8 cellular contexts compared by ENCODE assay signal in the genomic region with DNA sequence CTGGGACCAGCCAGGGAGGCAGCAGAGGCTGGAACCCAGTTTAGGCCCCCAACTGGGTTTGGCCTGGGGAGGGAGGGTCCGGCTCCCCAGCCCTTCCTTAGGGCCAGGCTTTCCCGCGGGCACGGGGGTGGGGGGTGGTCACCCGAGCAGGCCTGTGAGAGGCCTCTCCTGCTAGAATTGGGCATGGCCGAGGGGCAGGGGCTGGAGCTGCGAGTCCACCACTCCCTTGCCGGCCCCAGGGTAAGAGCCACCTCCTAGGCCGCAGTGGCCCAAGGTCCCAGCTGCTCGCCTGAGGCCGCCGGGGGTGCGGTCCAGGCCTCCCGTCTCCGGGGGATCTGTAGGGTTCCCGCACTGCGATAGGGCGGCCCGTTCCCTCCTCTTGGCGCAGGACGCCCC. TPM values are rescaled to one million over a fixed set of nuclear protein-coding genes. Genes with fewer than 3 reads are reported as not detected.
A peak's percentile ranks its signal among the peaks of the same experiment; 100 is the strongest.
DNase-seq lines count a peak whose midpoint lies in the region; ATAC-seq, FAIRE-seq and TF ChIP-seq lines count a peak whose summit lies in the region.

No MANE protein-coding gene starts in this region.

- FAIRE-seq in pancreas (lab: Jason Lieb, UNC): no peak

- CTCF ChIA-PET in Calu3 (lab: Charles Lee): interaction anchor here (0.5 to 1.4 kb wide), 8 partner anchors 101 to 347 kb away, joined by 3 to 11 read pairs (median 4); a partner anchor contains a TSS

- BruUV-seq in Calu3 (replicated peaks; lab: Mats Ljungman, UMichigan): no TSS peak

- H3K27ac Mint-ChIP-seq in Calu3 (ENCODE audit: unreplicated experiment): no peak overlapping the region

- peaks cover 37% of the 10 kb centered on the region for H3K36me3 Mint-ChIP-seq in Calu3 (ENCODE audit: insufficient read depth, unreplicated experiment)

- no peak for TF ChIP-seq CTCF in Calu3 (IDR thresholded peaks at IDR 0.05; ENCODE audit: unreplicated experiment)
- TF ChIP-seq CTCF in OCI-LY1 (IDR thresholded peaks at IDR 0.05; ENCODE audit: low read length): no peak
- no peak for TF ChIP-seq CTCF in pancreas (IDR thresholded peaks at IDR 0.05)

- 4 to 10% methylated on average over 12 to 21 of the region's 21 CpGs for WGBS in pancreas, 2 donors

- intact Hi-C loops in Calu3 (cut with micrococcal nuclease; ENCODE audit: unreplicated experiment): loop anchor here (10.0 kb wide), 1 partner anchor 170 kb away; no protein-coding TSS in a partner anchor
- intact Hi-C loops in pancreas (cut with DNase I): loop anchor here in 1 of 3 donors (10.0 kb wide), 1 partner anchor 170 kb away; no protein-coding TSS in a partner anchor
- intact Hi-C loops in posterior vena cava (cut with DNase I): loop anchor here (10.0 kb wide), 1 partner anchor 170 kb away; no protein-coding TSS in a partner anchor

- H3K4me3 ChIP-seq in OCI-LY1 (ENCODE audit: low read depth, low read length, poor library complexity, severe bottlenecking): peak overlapping the region; percentile 12
- peak overlapping the region; percentile 61 for H3K4me3 ChIP-seq in effector memory CD4-positive, alpha-beta T cell (ENCODE audit: insufficient read depth, low read depth, low read length, poor library complexity, severe bottlenecking)
- peak overlapping the region in 3 of 4 donors; percentile 23 to 54 (median 48) for H3K4me3 ChIP-seq in pancreas

- no peaks in the 10 kb centered on the region for H3K9me3 ChIP-seq in OCI-LY1 (ENCODE audit: low read length)
- no peaks in the 10 kb centered on the region for H3K9me3 ChIP-seq in effector memory CD4-positive, alpha-beta T cell (ENCODE audit: control insufficient read depth, low read length)
- H3K9me3 ChIP-seq in pancreas: no peaks in the 10 kb centered on the region

- peak overlapping the region; percentile 23; the same call in 1 of the 2 replicates for H3K9ac ChIP-seq in OCI-LY1 (ENCODE audit: low read length)

- no peaks in the 10 kb centered on the region for H3K9me3 Mint-ChIP-seq in Calu3 (ENCODE audit: low read depth, unreplicated experiment)

- peak overlapping the region; percentile 54 for H3K4me3 Mint-ChIP-seq in Calu3 (ENCODE audit: low read depth, unreplicated experiment)

- H3K27me3 ChIP-seq in OCI-LY1 (ENCODE audit: insufficient read depth, low read length): peaks cover 7% of the 10 kb centered on the region
- no peaks in the 10 kb centered on the region for H3K27me3 ChIP-seq in effector memory CD4-positive, alpha-beta T cell (replicated peaks; ENCODE audit: control insufficient read depth, insufficient read depth, low read length, poor library complexity, severe bottlenecking)
- no peaks in the 10 kb centered on the region for H3K27me3 ChIP-seq in pancreas

- H3K79me2 ChIP-seq in OCI-LY1 (ENCODE audit: insufficient read depth, low read length): no peaks in the 10 kb centered on the region

- no peak overlapping the region for H3K27ac ChIP-seq in OCI-LY1 (ENCODE audit: low read depth, low read length, poor library complexity, severe bottlenecking)
- H3K27ac ChIP-seq in effector memory CD4-positive, alpha-beta T cell (ENCODE audit: insufficient read depth, low read length, poor library complexity, severe bottlenecking): no peak overlapping the region
- peak overlapping the region in 2 of 4 donors; percentile 35 to 41 for H3K27ac ChIP-seq in pancreas

- H3K27me3 Mint-ChIP-seq in Calu3 (ENCODE audit: unreplicated experiment): no peaks in the 10 kb centered on the region

- H3K36me3 ChIP-seq in OCI-LY1 (ENCODE audit: insufficient read depth, low read length) (no peaks in the 10 kb centered on the region), pancreas (no peaks in the 10 kb centered on the region)
- H3K36me3 ChIP-seq in effector memory CD4-positive, alpha-beta T cell (ENCODE audit: control insufficient read depth, insufficient read depth, low read length): no peaks in the 10 kb centered on the region

- DNase-seq in Calu3 (no peak), pancreas (peak in 2 of 6 donors; percentile 63 to 81), GM03348 (ENCODE audit: low spot score) (no peak), NCI-H2196 (lab: John Stamatoyannopoulos, UW; ENCODE audit: unreplicated experiment) (no peak), SHP77 treated with DMSO at 0.1 percent for 48 hours (lab: John Stamatoyannopoulos, UW) (no peak), posterior vena cava (ENCODE audit: low spot score) (no peak)
- DNase-seq in effector memory CD4-positive, alpha-beta T cell: no peak

- no peaks in the 10 kb centered on the region for H3F3A ChIP-seq in OCI-LY1 (ENCODE audit: insufficient read depth, low read length)

- H3K9me2 ChIP-seq in OCI-LY1 (ENCODE audit: low read depth, low read length): no peaks in the 10 kb centered on the region

- H4K20me1 ChIP-seq in OCI-LY1 (ENCODE audit: insufficient read depth, low read length): no peaks in the 10 kb centered on the region

- H3K4me2 ChIP-seq in OCI-LY1 (ENCODE audit: low read length): peak overlapping the region; percentile 47

- peak; percentile 17 to 33 (median 21) for ATAC-seq in pancreas

- H3K4me1 Mint-ChIP-seq in Calu3 (ENCODE audit: low read depth, unreplicated experiment): no peaks in the 10 kb centered on the region

- peaks cover 16% of the 10 kb centered on the region for H3K4me1 ChIP-seq in OCI-LY1 (ENCODE audit: insufficient read depth, low read length, severe bottlenecking)
- H3K4me1 ChIP-seq in effector memory CD4-positive, alpha-beta T cell (ENCODE audit: control insufficient read depth, insufficient read depth, low read length, poor library complexity, severe bottlenecking): peaks cover 16% of the 10 kb centered on the region
- peaks cover 0 to 8% (median 7%) of the 10 kb centered on the region in 3 donors for H3K4me1 ChIP-seq in pancreas

- no peak overlapping the region for H2AFZ ChIP-seq in OCI-LY1 (ENCODE audit: low read length)

RNA-seq across cellular contexts. Expression of a gene that starts 6.1 kb away (rescaled TPM):
- total RNA-seq in Calu3 (2022) (7.2 and 7.8 TPM in 2 replicates), pancreas (1 to 10 TPM; 2.7 to 6.9 (median 5.6) TPM), posterior vena cava (under 1 TPM; 0.43 to 0.56 TPM)
- polyA plus RNA-seq in pancreas: 10 to 100 TPM; 10.4 to 24.2 TPM

RNA-seq across cellular contexts. Expression of a gene that starts 6.3 kb away (rescaled TPM):
- total RNA-seq in Calu3 (2022) (93.3 and 100 TPM in 2 replicates), pancreas (10 to 100 TPM; 17.6 to 35.7 (median 27.9) TPM), posterior vena cava (1 to 10 TPM; 2.1 to 2.6 TPM)
- 100 to 1,000 TPM; 171 to 253 TPM for polyA plus RNA-seq in pancreas

RNA-seq across cellular contexts. Expression of a gene that starts 17.1 kb away (rescaled TPM):
- 2.2 and 2.6 TPM in 2 replicates for total RNA-seq in Calu3 (2022)
- 1 to 10 TPM in 5 of 6 donors, under 1 TPM in 1; 0.98 to 2.0 (median 1.6) TPM for total RNA-seq in pancreas
- polyA plus RNA-seq in pancreas: 1 to 10 TPM; 5.4 to 7.3 TPM
- total RNA-seq in posterior vena cava: under 1 TPM; 0.43 to 0.56 TPM

RNA-seq across cellular contexts. Expression of a gene that starts 19.1 kb away (rescaled TPM):
- total RNA-seq in Calu3 (2022) (42.1 and 47.9 TPM in 2 replicates), pancreas (10 to 100 TPM; 10.4 to 22.6 (median 19.2) TPM), posterior vena cava (10 to 100 TPM; 37.2 to 48.5 TPM)
- polyA plus RNA-seq in pancreas: 100 to 1,000 TPM; 103 to 130 TPM

RNA-seq across cellular contexts. Expression of a gene that starts 21.8 kb away (rescaled TPM):
- 42.3 and 43.2 TPM in 2 replicates for total RNA-seq in Calu3 (2022)
- 10 to 100 TPM; 11.2 to 17.2 (median 13.1) TPM for total RNA-seq in pancreas
- 10 to 100 TPM; 15.6 to 39.3 TPM for polyA plus RNA-seq in pancreas
- total RNA-seq in posterior vena cava: 10 to 100 TPM; 18.3 to 20.8 TPM

Comparison
In these comparisons a context has a peak if more than half of its experiments do, and no peak if none do; other contexts are left out.
1. RNA of a gene that starts 6.3 kb away (total RNA-seq): 93.3 to 100 TPM in Calu3 and 17.6 to 35.7 TPM in pancreas; 2.1 to 2.6 TPM in posterior vena cava; every median in the first group is over 4 times any median in the second.
2. Peak in every context shown above with its lines, with median percentiles within 50 percentile points of each other: H3K4me3 ChIP-seq.